19 cellular contexts compared by ENCODE assay signal in genomic region chr17:55155867-55156560, GRCh38.
DNase-seq lines count a peak whose midpoint lies in the region; TF ChIP-seq lines count a peak whose summit lies in the region.
"Had no signal": no experiment of that assay in that cellular context is flagged by ENCODE, and none has a peak within 500 bp of the region (broad histone marks: within the 10 kb centered on the region; RNA-seq: fewer than 3 reads in every experiment).

No MANE protein-coding gene starts in this region.

- intact Hi-C loops in thyroid gland (cut with DNase I): no loop called here

- H3K27ac ChIP-seq in VCaP (peak overlapping the region; percentile 26), thyroid gland (peak overlapping the region; percentile 59 to 81 (median 80))

- WGBS in thyroid gland, 2 donors: 39 to 42% methylated on average over 2 of the region's 2 CpGs

- no peak overlapping the region for H3K4me3 ChIP-seq in LNCaP clone FGC (ENCODE audit: low read depth, low read length)
- H3K4me3 ChIP-seq in thyroid gland (replicated peaks in 1 of 3): no peak overlapping the region
- H3K4me3 ChIP-seq: GM12878, MG63 had no signal

- H3K9me3 ChIP-seq in thyroid gland: no peaks in the 10 kb centered on the region
- H3K9me3 ChIP-seq: MG63 had no signal

- H3K36me3 ChIP-seq in thyroid gland: no peaks in the 10 kb centered on the region
- H3K36me3 ChIP-seq: MG63 had no signal

- no peak for TF ChIP-seq POLR2A in thyroid gland (IDR thresholded peaks at IDR 0.05)

- H3K27me3 ChIP-seq in thyroid gland: no peaks in the 10 kb centered on the region
- H3K27me3 ChIP-seq: MG63 had no signal

- TF ChIP-seq CTCF in LNCaP clone FGC (IDR thresholded peaks at IDR 0.05; ENCODE audit: control insufficient read depth, extremely low read depth, insufficient read depth): no peak
- no peak for TF ChIP-seq CTCF in VCaP (conservative IDR thresholded peaks at IDR 0.05)
- no peak for TF ChIP-seq CTCF in thyroid gland (IDR thresholded peaks at IDR 0.05)

- peaks cover 25 to 30% of the 10 kb centered on the region in 2 donors for H3K4me1 ChIP-seq in thyroid gland

- DNase-seq in NCI-H1694 treated with DMSO at 0.1 percent for 48 hours (lab: John Stamatoyannopoulos, UW) (peak; percentile 57), NCI-H1694 (lab: John Stamatoyannopoulos, UW) (no peak), LNCaP clone FGC (ENCODE audit: low read depth) (peak; percentile 63), thyroid gland (no peak), NCI-H2029 (lab: John Stamatoyannopoulos, UW) (no peak)
- DNase-seq in activated CD4-positive, alpha-beta T cell treated with anti-CD3 and anti-CD28 coated beads, Interleukin-2, amount 50 U/mL, for 4 hours: no peak
- DNase-seq: 8988T; AML-193; CD8-positive, alpha-beta T cell; Karpas-422; MG63; NCI-H1436; NCI-H2029 treated with DMSO at 0.1 percent for 48 hours; NCI-H446 treated with DMSO at 0.1 percent for 48 hours; NCI-H748 treated with DMSO at 0.1 percent for 48 hours; SW 1271; T-helper 17 cell had no signal

Comparison
In these comparisons a context has a peak if more than half of its experiments do, and no peak if none do; other contexts are left out.
1. DNase-seq: peak in NCI-H1694 treated with DMSO at 0.1 percent for 48 hours (single experiment) and LNCaP clone FGC (single experiment); none in NCI-H1694 (single experiment), thyroid gland (0 of 2), activated CD4-positive, alpha-beta T cell treated with anti-CD3 and anti-CD28 coated beads, Interleukin-2, amount 50 U/mL, for 4 hours (0 of 2) and NCI-H2029 (single experiment).